Comparison of ENCODE assay signal across 8 cellular contexts in the genomic region with DNA sequence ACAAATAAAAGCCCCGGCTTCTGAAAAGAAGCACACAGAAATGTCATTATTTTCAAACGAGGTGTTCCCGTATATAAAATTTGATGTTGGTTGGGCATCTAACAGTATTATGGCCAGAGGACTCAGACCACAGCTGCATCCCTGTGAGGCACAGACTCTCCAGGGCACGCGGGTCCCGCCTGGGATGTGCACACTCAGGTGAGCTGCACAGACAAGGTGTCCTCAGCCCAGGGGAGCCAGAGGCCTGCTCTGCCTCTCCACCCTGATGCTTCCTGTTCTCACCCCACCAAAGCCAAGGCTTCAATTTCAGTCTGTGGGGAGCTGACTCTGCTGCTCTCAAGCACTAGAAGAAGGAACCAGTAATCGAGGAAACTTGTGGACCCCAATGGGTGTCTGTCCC. TPM values are rescaled to one million over a fixed set of nuclear protein-coding genes. Genes with fewer than 3 reads are reported as not detected.
"Had no signal": no experiment of that assay in that cellular context is flagged by ENCODE, and none has a peak within 500 bp of the region (broad histone marks: within the 10 kb centered on the region; RNA-seq: fewer than 3 reads in every experiment).

No MANE protein-coding gene starts in this region.

- FAIRE-seq: HTR-8/SVneo, K562 had no signal

- ATAC-seq: K562 had no signal

- DNase-seq: IMR-90, KBM-7, KG1 had no signal

- H3K4me3 ChIP-seq: K562 had no signal

- H3K27ac ChIP-seq: HL-60 had no signal

RNA-seq across cellular contexts. Expression of a gene that starts 1.7 kb away (rescaled TPM):
- total RNA-seq: HT-29 had no signal
- polyA plus RNA-seq: IgD-negative memory B cell had no signal

RNA-seq across cellular contexts. Expression of a gene that starts 39.9 kb away (rescaled TPM):
- total RNA-seq: HT-29, IMR-90, K562 had no signal
- polyA plus RNA-seq: IgD-negative memory B cell, IMR-90, K562 had no signal
